Comparison of ENCODE assay signal across 12 cellular contexts in genomic region chr12:59583003-59583712, GRCh38. TPM values are rescaled to one million over a fixed set of nuclear protein-coding genes. Genes with fewer than 3 reads are reported as not detected.
DNase-seq lines count a peak whose midpoint lies in the region; ATAC-seq lines count a peak whose summit lies in the region.
"Had no signal": no experiment of that assay in that cellular context is flagged by ENCODE, and none has a peak within 500 bp of the region (broad histone marks: within the 10 kb centered on the region; RNA-seq: fewer than 3 reads in every experiment).

No MANE protein-coding gene starts in this region.

- H3K36me3 Mint-ChIP-seq in activated CD4-positive, alpha-beta T cell treated with anti-CD3 and anti-CD28 coated beads for 36 hours (ENCODE audit: low read depth) = no peaks in the 10 kb centered on the region
- peaks cover 5% of the 10 kb centered on the region for H3K36me3 Mint-ChIP-seq in activated naive CD8-positive, alpha-beta T cell treated with anti-CD3 and anti-CD28 coated beads, Interleukin-2, amount 10 ng/mL, durations not matched to agents 7 days and 5 days

- ATAC-seq in activated CD4-positive, alpha-beta T cell treated with anti-CD3 and anti-CD28 coated beads for 36 hours = peak; percentile 71
- ATAC-seq in stimulated activated naive CD8-positive, alpha-beta T cell treated with anti-CD3 and anti-CD28 coated beads, Interleukin-15, amount 100 ng/mL, for 72 hours = peak; percentile 85
- ATAC-seq in stimulated activated naive CD8-positive, alpha-beta T cell treated with anti-CD3 and anti-CD28 coated beads, Interleukin-15, Interleukin-2, amounts not matched to agents 100 U/mL and 50 U/mL, for 24 hours = no peak
- peak; percentile 34 for ATAC-seq in activated naive CD8-positive, alpha-beta T cell treated with anti-CD3 and anti-CD28 coated beads, Interleukin-2, amount 10 ng/mL, durations not matched to agents 7 days and 5 days (ENCODE audit: low read depth)
- ATAC-seq: HCT116 had no signal

- H3K4me3 Mint-ChIP-seq in activated CD4-positive, alpha-beta T cell treated with anti-CD3 and anti-CD28 coated beads for 36 hours = no peak overlapping the region
- H3K4me3 Mint-ChIP-seq in stimulated activated naive CD8-positive, alpha-beta T cell treated with anti-CD3 and anti-CD28 coated beads, Interleukin-15, amount 100 ng/mL, for 72 hours = no peak overlapping the region
- H3K4me3 Mint-ChIP-seq in activated naive CD8-positive, alpha-beta T cell treated with anti-CD3 and anti-CD28 coated beads, Interleukin-2, amount 10 ng/mL, durations not matched to agents 7 days and 5 days = peak overlapping the region; percentile 63
- H3K4me3 Mint-ChIP-seq: CD4-positive, alpha-beta T cell had no signal

- intact Hi-C loops in activated CD4-positive, alpha-beta T cell treated with anti-CD3 and anti-CD28 coated beads for 36 hours (cut with DNase I, micrococcal nuclease) = no loop called here

- POLR2A ChIA-PET in activated CD4-positive, alpha-beta T cell treated with anti-CD3 and anti-CD28 coated beads for 36 hours (lab: Charles Lee) = no interaction called here
- POLR2A ChIA-PET in activated naive CD8-positive, alpha-beta T cell treated with anti-CD3 and anti-CD28 coated beads, Interleukin-2, amount 10 ng/mL, durations not matched to agents 7 days and 5 days (lab: Charles Lee) = interaction anchor here (2.5 kb wide), 1 partner anchor 12 kb away, joined by 8 read pairs; no protein-coding TSS in a partner anchor

- H3K9me3 Mint-ChIP-seq in activated CD4-positive, alpha-beta T cell treated with anti-CD3 and anti-CD28 coated beads for 36 hours (ENCODE audit: low read depth) = no peaks in the 10 kb centered on the region
- H3K9me3 Mint-ChIP-seq in stimulated activated naive CD8-positive, alpha-beta T cell treated with anti-CD3 and anti-CD28 coated beads, Interleukin-15, amount 100 ng/mL, for 72 hours = peaks cover 1 to 4% of the 10 kb centered on the region in 2 donors
- H3K9me3 Mint-ChIP-seq in activated naive CD8-positive, alpha-beta T cell treated with anti-CD3 and anti-CD28 coated beads, Interleukin-2, amount 10 ng/mL, durations not matched to agents 7 days and 5 days = peaks cover 2% of the 10 kb centered on the region
- H3K9me3 Mint-ChIP-seq: CD4-positive, alpha-beta T cell had no signal

- CTCF ChIA-PET in activated CD4-positive, alpha-beta T cell treated with anti-CD3 and anti-CD28 coated beads for 36 hours (lab: Charles Lee) = no interaction called here

- H3K4me1 Mint-ChIP-seq in activated CD4-positive, alpha-beta T cell treated with anti-CD3 and anti-CD28 coated beads for 36 hours = peaks cover 20% of the 10 kb centered on the region
- H3K4me1 Mint-ChIP-seq in stimulated activated naive CD8-positive, alpha-beta T cell treated with anti-CD3 and anti-CD28 coated beads, Interleukin-15, amount 100 ng/mL, for 72 hours = peaks cover 14% of the 10 kb centered on the region
- H3K4me1 Mint-ChIP-seq in activated naive CD8-positive, alpha-beta T cell treated with anti-CD3 and anti-CD28 coated beads, Interleukin-2, amount 10 ng/mL, durations not matched to agents 7 days and 5 days = peaks cover 28% of the 10 kb centered on the region

- H3K27ac Mint-ChIP-seq in activated CD4-positive, alpha-beta T cell treated with anti-CD3 and anti-CD28 coated beads for 36 hours = no peak overlapping the region
- H3K27ac Mint-ChIP-seq in stimulated activated naive CD8-positive, alpha-beta T cell treated with anti-CD3 and anti-CD28 coated beads, Interleukin-15, amount 100 ng/mL, for 72 hours = no peak overlapping the region
- peak overlapping the region; percentile 60 for H3K27ac Mint-ChIP-seq in activated naive CD8-positive, alpha-beta T cell treated with anti-CD3 and anti-CD28 coated beads, Interleukin-2, amount 10 ng/mL, durations not matched to agents 7 days and 5 days
- H3K27ac Mint-ChIP-seq: CD4-positive, alpha-beta T cell had no signal

- no peaks in the 10 kb centered on the region for H3K27me3 Mint-ChIP-seq in activated CD4-positive, alpha-beta T cell treated with anti-CD3 and anti-CD28 coated beads for 36 hours
- H3K27me3 Mint-ChIP-seq in stimulated activated naive CD8-positive, alpha-beta T cell treated with anti-CD3 and anti-CD28 coated beads, Interleukin-15, amount 100 ng/mL, for 72 hours = no peaks in the 10 kb centered on the region
- peaks cover 3% of the 10 kb centered on the region for H3K27me3 Mint-ChIP-seq in activated naive CD8-positive, alpha-beta T cell treated with anti-CD3 and anti-CD28 coated beads, Interleukin-2, amount 10 ng/mL, durations not matched to agents 7 days and 5 days
- H3K27me3 Mint-ChIP-seq: CD4-positive, alpha-beta T cell had no signal

- no peak for DNase-seq in activated CD4-positive, alpha-beta T cell treated with anti-CD3 and anti-CD28 coated beads for 36 hours
- DNase-seq in activated CD4-positive, alpha-beta T cell treated with anti-CD3 and anti-CD28 coated beads for 48 hours = no peak
- DNase-seq in stimulated activated naive CD8-positive, alpha-beta T cell treated with anti-CD3 and anti-CD28 coated beads, Interleukin-15, amount 100 ng/mL, for 72 hours = no peak
- no peak for DNase-seq in stimulated activated naive CD8-positive, alpha-beta T cell treated with anti-CD3 and anti-CD28 coated beads, Interleukin-15, Interleukin-2, amounts not matched to agents 100 U/mL and 50 U/mL, for 24 hours
- DNase-seq in activated naive CD8-positive, alpha-beta T cell treated with anti-CD3 and anti-CD28 coated beads, Interleukin-2, amount 10 ng/mL, durations not matched to agents 7 days and 5 days = no peak
- DNase-seq in germinal center (ENCODE audit: low spot score) (no peak), AG08396 (ENCODE audit: low spot score) (no peak), NK-92 (lab: John Stamatoyannopoulos, UW; ENCODE audit: unreplicated experiment) (no peak)
- DNase-seq: Calu3; CD4-positive, alpha-beta T cell; DMS 273 treated with DMSO at 0.1 percent for 48 hours had no signal

RNA-seq across cellular contexts. Expression of gene SLC16A7, which starts 12.7 kb away (rescaled TPM):
- 10 to 100 TPM; 33.0 to 34.8 TPM for total RNA-seq in activated CD4-positive, alpha-beta T cell treated with anti-CD3 and anti-CD28 coated beads for 36 hours
- total RNA-seq in activated naive CD8-positive, alpha-beta T cell treated with anti-CD3 and anti-CD28 coated beads, Interleukin-2, amount 10 ng/mL, durations not matched to agents 7 days and 5 days = 10 to 100 TPM; 39.7 to 42.4 TPM
